In genomic region chr14:68740798-68741480, GRCh38 we compare ENCODE assay signal across 30 cellular contexts. TPM values are rescaled to one million over a fixed set of nuclear protein-coding genes. Genes with fewer than 3 reads are reported as not detected.
DNase-seq lines count a peak whose midpoint lies in the region; ATAC-seq, FAIRE-seq and TF ChIP-seq lines count a peak whose summit lies in the region.
"Had no signal": no experiment of that assay in that cellular context is flagged by ENCODE, and none has a peak within 500 bp of the region (broad histone marks: within the 10 kb centered on the region; RNA-seq: fewer than 3 reads in every experiment).

No MANE protein-coding gene starts in this region.

- TF ChIP-seq POLR2A in IMR-90 (IDR thresholded peaks at IDR 0.05; ENCODE audit: low read depth, low read length), result no peak
- TF ChIP-seq POLR2A in K562 (conservative IDR thresholded peaks at IDR 0.05), result no peak
- no peak for TF ChIP-seq POLR2A in heart left ventricle (IDR thresholded peaks at IDR 0.05)

- H3K9me1 ChIP-seq in IMR-90 (ENCODE audit: insufficient read depth, low read length) (no peaks in the 10 kb centered on the region), K562 (ENCODE audit: control insufficient read depth, insufficient read depth, low read length) (no peaks in the 10 kb centered on the region)

- WGBS in IMR-90 (ENCODE audit: extremely low coverage in 2 of 2, insufficient read length in 1 of 2), 2 experiments, result 100% methylated on average over 1 of the region's 4 CpGs; no CpG with 5 or more reads in 1 of the 2 experiments
- WGBS in K562 (ENCODE audit: insufficient coverage, low coverage, missing lambda C conversion rate), result 63% methylated on average over 4 of the region's 4 CpGs
- WGBS in heart left ventricle, 4 donors, result 93 to 99% (median 96%) methylated on average over 4 of the region's 4 CpGs

- H3K27me3 Mint-ChIP-seq in CD4-positive, alpha-beta memory T cell, result peaks cover 0 to 2% of the 10 kb centered on the region in 2 donors
- H3K27me3 Mint-ChIP-seq: CD4-positive, CD25-positive, alpha-beta regulatory T cell had no signal

- H3K4me3 ChIP-seq in DOHH2 (ENCODE audit: low read length) (peak overlapping the region; percentile 1; the same call in 1 of the 2 replicates), IMR-90 (ENCODE audit: insufficient read depth, low read depth, low read length) (no peak overlapping the region), K562 (no peak overlapping the region), heart left ventricle (no peak overlapping the region)
- H3K4me3 ChIP-seq in CD4-positive, alpha-beta memory T cell (ENCODE audit: low read length in 2 of 2), result no peak overlapping the region
- H3K4me3 ChIP-seq: colonic mucosa, GM23338, skin epidermis, tibial artery had no signal

- no peak overlapping the region for H3K14ac ChIP-seq in IMR-90 (replicated peaks; ENCODE audit: low read depth, low read length)

- H3K9me3 ChIP-seq in DOHH2 (ENCODE audit: control insufficient read depth, insufficient read depth, low read length) (peaks cover 11% of the 10 kb centered on the region), IMR-90 (ENCODE audit: control insufficient read depth, insufficient read depth, low read length) (peaks cover 3% of the 10 kb centered on the region; the same call in 1 of the 2 replicates), K562 (replicated peaks; ENCODE audit: control insufficient read depth, insufficient read depth, low read depth, low read length) (peaks cover 7% of the 10 kb centered on the region), heart left ventricle (peaks cover 0 to 6% (median 0%) of the 10 kb centered on the region in 12 donors)
- H3K9me3 ChIP-seq in CD4-positive, alpha-beta memory T cell (ENCODE audit: control insufficient read depth in 1 of 2, low read length in 2 of 2), result no peaks in the 10 kb centered on the region
- H3K9me3 ChIP-seq: colonic mucosa, tibial artery had no signal

- TF ChIP-seq RAD21 in IMR-90 (IDR thresholded peaks at IDR 0.05; ENCODE audit: low read length), result no peak
- TF ChIP-seq RAD21 in K562 (CRISPR knock-in tag; conservative IDR thresholded peaks at IDR 0.05 in 1 of 2, IDR thresholded peaks at IDR 0.05 in 1 of 2), result no peak

- H3K4ac ChIP-seq in IMR-90 (ENCODE audit: low read depth, low read length), result 0 out of 2 replicates have a peak overlapping the region, but pooled peaks have one; percentile 22

- no peak overlapping the region; the same call in 1 of the 2 replicates for H2AK5ac ChIP-seq in IMR-90 (ENCODE audit: low read depth, low read length)

- H4K20me1 ChIP-seq in DOHH2 (ENCODE audit: control insufficient read depth, insufficient read depth, low read depth, low read length) (no peaks in the 10 kb centered on the region), IMR-90 (ENCODE audit: insufficient read depth, low read length) (no peaks in the 10 kb centered on the region), K562 (replicated peaks; ENCODE audit: control insufficient read depth, insufficient read depth, low read length) (no peaks in the 10 kb centered on the region)

- no peak overlapping the region; the same call in 1 of the 2 replicates for H4K91ac ChIP-seq in IMR-90 (ENCODE audit: insufficient read depth, low read depth, low read length)

- H3K9me3 Mint-ChIP-seq in stimulated activated effector memory CD8-positive, alpha-beta T cell treated with anti-CD3 and anti-CD28 coated beads, Interleukin-12 subunit alpha, Interleukin-12 subunit beta, amount 100 ng/mL, for 72 hours, result no peaks in the 10 kb centered on the region
- no peaks in the 10 kb centered on the region for H3K9me3 Mint-ChIP-seq in CD4-positive, alpha-beta memory T cell
- H3K9me3 Mint-ChIP-seq: immature natural killer cell had no signal

- H3K27ac ChIP-seq in DOHH2 (ENCODE audit: low read depth, low read length) (no peak overlapping the region), IMR-90 (ENCODE audit: insufficient read depth, low read length) (no peak overlapping the region), K562 (ENCODE audit: extremely low read depth, low read depth, low read length) (no peak overlapping the region; the same call in 2 of the 3 replicates), heart left ventricle (no peak overlapping the region)
- no peak overlapping the region for H3K27ac ChIP-seq in CD4-positive, alpha-beta memory T cell (ENCODE audit: low read depth, low read length)
- H3K27ac ChIP-seq: colonic mucosa, tibial artery had no signal

- no peak overlapping the region for H2BK15ac ChIP-seq in IMR-90 (ENCODE audit: low read depth, low read length)

- H3K4me2 ChIP-seq in DOHH2 (ENCODE audit: low read length) (peak overlapping the region; percentile 40), IMR-90 (ENCODE audit: low read depth, low read length) (no peak overlapping the region), K562 (ENCODE audit: insufficient read depth, low read length) (no peak overlapping the region)
- H3K4me2 ChIP-seq: GM23338 had no signal

- H3K18ac ChIP-seq in IMR-90 (ENCODE audit: low read depth, low read length), result no peak overlapping the region

- H3K9ac ChIP-seq in IMR-90 (ENCODE audit: low read depth, low read length), result no peak overlapping the region
- H3K9ac ChIP-seq in K562 (ENCODE audit: insufficient read depth in 1 of 2, low read depth in 2 of 2, low read length in 2 of 2), result no peak overlapping the region

- H3K4me1 ChIP-seq in DOHH2 (ENCODE audit: control insufficient read depth, low read length) (peaks cover 43% of the 10 kb centered on the region), IMR-90 (ENCODE audit: control insufficient read depth, insufficient read depth, low read length) (peaks cover 11% of the 10 kb centered on the region), K562 (replicated peaks in 1 of 2; ENCODE audit: control insufficient read depth in 2 of 2, insufficient read depth in 2 of 2, low read length in 2 of 2) (peaks cover 0 to 16% of the 10 kb centered on the region in 2 experiments; a peak in 3 of 5 replicates), heart left ventricle (peaks cover 0 to 19% (median 10%) of the 10 kb centered on the region in 12 donors)
- H3K4me1 ChIP-seq in CD4-positive, alpha-beta memory T cell (ENCODE audit: insufficient read depth, low read length), result no peaks in the 10 kb centered on the region
- H3K4me1 ChIP-seq: colonic mucosa had no signal

- no peak overlapping the region for H3K23ac ChIP-seq in IMR-90 (ENCODE audit: low read depth, low read length)

- peak overlapping the region; percentile 12 for H3K27ac Mint-ChIP-seq in stimulated activated effector memory CD8-positive, alpha-beta T cell treated with anti-CD3 and anti-CD28 coated beads, Interleukin-12 subunit alpha, Interleukin-12 subunit beta, amount 100 ng/mL, for 72 hours
- no peak overlapping the region for H3K27ac Mint-ChIP-seq in CD4-positive, alpha-beta memory T cell
- H3K27ac Mint-ChIP-seq: activated naive CD8-positive, alpha-beta T cell treated with anti-CD3 and anti-CD28 coated beads, Interleukin-2, amount 10 ng/mL, durations not matched to agents 7 days and 5 days; GM23338; immature natural killer cell; nephron progenitor cell had no signal

- H3K4me3 Mint-ChIP-seq in stimulated activated effector memory CD8-positive, alpha-beta T cell treated with anti-CD3 and anti-CD28 coated beads, Interleukin-12 subunit alpha, Interleukin-12 subunit beta, amount 100 ng/mL, for 72 hours, result no peak overlapping the region
- H3K4me3 Mint-ChIP-seq in CD4-positive, alpha-beta memory T cell, result no peak overlapping the region
- H3K4me3 Mint-ChIP-seq: activated naive CD8-positive, alpha-beta T cell treated with anti-CD3 and anti-CD28 coated beads, Interleukin-2, amount 10 ng/mL, durations not matched to agents 7 days and 5 days; CD4-positive, CD25-positive, alpha-beta regulatory T cell; GM23338; immature natural killer cell; nephron progenitor cell had no signal

- no peak for ATAC-seq in IMR-90 (ENCODE audit: low read depth)
- peak; percentile 35; the same call in 2 of the 3 replicates for ATAC-seq in K562
- no peak for ATAC-seq in stimulated activated effector memory CD8-positive, alpha-beta T cell treated with anti-CD3 and anti-CD28 coated beads, Interleukin-12 subunit alpha, Interleukin-12 subunit beta, amount 100 ng/mL, for 72 hours
- no peak for ATAC-seq in heart left ventricle
- ATAC-seq: GM23338, left colon had no signal

- H3K79me2 ChIP-seq in DOHH2 (ENCODE audit: control insufficient read depth, low read length) (no peaks in the 10 kb centered on the region), K562 (ENCODE audit: control insufficient read depth, insufficient read depth, low read length) (no peaks in the 10 kb centered on the region)

- no peak overlapping the region for H2AK9ac ChIP-seq in IMR-90 (replicated peaks; ENCODE audit: low read depth, low read length, poor library complexity)

- H3K27me3 ChIP-seq in DOHH2 (ENCODE audit: control insufficient read depth, low read length) (no peaks in the 10 kb centered on the region), IMR-90 (ENCODE audit: control insufficient read depth, insufficient read depth, low read length) (peaks cover 3% of the 10 kb centered on the region; the same call in 1 of the 2 replicates), K562 (ENCODE audit: control insufficient read depth in 2 of 2, insufficient read depth in 2 of 2, low read length in 2 of 2) (no peaks in the 10 kb centered on the region), heart left ventricle (peaks cover 0 to 8% (median 0%) of the 10 kb centered on the region in 9 donors)
- H3K27me3 ChIP-seq in CD4-positive, alpha-beta memory T cell (ENCODE audit: insufficient read depth, low read length), result no peaks in the 10 kb centered on the region
- H3K27me3 ChIP-seq: colonic mucosa, tibial artery had no signal

- no peak overlapping the region for H4K8ac ChIP-seq in IMR-90 (ENCODE audit: low read depth in 2 of 2, low read length in 2 of 2)

- H3K36me3 ChIP-seq in DOHH2 (ENCODE audit: control insufficient read depth, low read length) (no peaks in the 10 kb centered on the region), IMR-90 (ENCODE audit: control insufficient read depth, insufficient read depth, low read length) (no peaks in the 10 kb centered on the region), K562 (ENCODE audit: control insufficient read depth, insufficient read depth, low read length) (no peaks in the 10 kb centered on the region), heart left ventricle (no peaks in the 10 kb centered on the region)
- no peaks in the 10 kb centered on the region for H3K36me3 ChIP-seq in CD4-positive, alpha-beta memory T cell (ENCODE audit: insufficient read depth, low read length)
- H3K36me3 ChIP-seq: colonic mucosa, tibial artery had no signal

- POLR2A ChIA-PET in IMR-90 (lab: Charles Lee; ENCODE audit: unreplicated experiment), result interaction anchor here (0.6 kb wide), 1 partner anchor 68 kb away, joined by 5 read pairs; no protein-coding TSS in a partner anchor
- POLR2A ChIA-PET in K562 (lab: Yijun Ruan, JAX), result interaction anchor here (0.6 to 1.2 kb wide), 2 partner anchors 13 to 16 kb away, joined by 4 to 5 read pairs; no protein-coding TSS in a partner anchor
- POLR2A ChIA-PET in CD4-positive, alpha-beta memory T cell (lab: Charles Lee; ENCODE audit: partially characterized antibody), result interaction anchor here (1.5 kb wide), 1 partner anchor 45 kb away, joined by 4 read pairs; no protein-coding TSS in a partner anchor

- TF ChIP-seq CTCF in DOHH2 (IDR thresholded peaks at IDR 0.05; ENCODE audit: low read depth, low read length, poor library complexity, severe bottlenecking) (no peak), IMR-90 (conservative IDR thresholded peaks at IDR 0.05; ENCODE audit: low read depth, low read length) (no peak), K562 (IDR thresholded peaks at IDR 0.05 in 2 of 3, conservative IDR thresholded peaks at IDR 0.05 in 1 of 3; ENCODE audit: insufficient read depth in 2 of 3, low read depth in 1 of 3, low read length in 3 of 3) (no peak), heart left ventricle (IDR thresholded peaks at IDR 0.05) (no peak)

- CTCF ChIA-PET in IMR-90 (lab: Yijun Ruan, JAX) (no interaction called here), K562 (lab: Yijun Ruan, JAX; ENCODE audit: low intra/inter-chr PET ratio) (interaction anchor here (0.7 kb wide), 1 partner anchor 13 kb away, joined by 4 read pairs; no protein-coding TSS in a partner anchor)
- CTCF ChIA-PET in CD4-positive, alpha-beta memory T cell (lab: Charles Lee; ENCODE audit: partially characterized antibody), result no interaction called here

- FAIRE-seq in K562 (lab: Jason Lieb, UNC), result no peak
- FAIRE-seq: astrocyte, D721Med, GM19239 had no signal

- H3F3A ChIP-seq in DOHH2 (ENCODE audit: control insufficient read depth, insufficient read depth), result peaks cover 3% of the 10 kb centered on the region

- H2BK5ac ChIP-seq in IMR-90 (ENCODE audit: low read depth, low read length, poor library complexity, severe bottlenecking), result no peak overlapping the region

- H3K9me2 ChIP-seq in DOHH2 (replicated peaks; ENCODE audit: control insufficient read depth, low read length), result no peaks in the 10 kb centered on the region

- no peak overlapping the region for H2BK20ac ChIP-seq in IMR-90 (ENCODE audit: low read depth, low read length)

- no peak overlapping the region for H2AFZ ChIP-seq in IMR-90 (replicated peaks; ENCODE audit: low read length, poor library complexity)
- no peak overlapping the region for H2AFZ ChIP-seq in K562 (ENCODE audit: low read depth, low read length)
- H2AFZ ChIP-seq: GM23338 had no signal

- no peak overlapping the region for H4K5ac ChIP-seq in IMR-90 (ENCODE audit: low read depth, low read length)

- no peak for DNase-seq in IMR-90
- peak in 2 of 4 experiments; percentile 36 to 58 for DNase-seq in K562 (ENCODE audit: extremely low read depth in 1 of 4, low spot score in 3 of 4)
- DNase-seq in stimulated activated effector memory CD8-positive, alpha-beta T cell treated with anti-CD3 and anti-CD28 coated beads, Interleukin-12 subunit alpha, Interleukin-12 subunit beta, amount 100 ng/mL, for 72 hours (ENCODE audit: low spot score in 2 of 2), result no peak
- DNase-seq in ecto neural progenitor cell (ENCODE audit: low spot score), result no peak
- DNase-seq in CD4-positive, alpha-beta memory T cell, result no peak
- DNase-seq in heart left ventricle, result no peak
- DNase-seq: activated CD4-positive, alpha-beta T cell treated with anti-CD3 and anti-CD28 coated beads for 4 hours; activated effector memory CD4-positive, alpha-beta T cell treated with anti-CD3 and anti-CD28 coated beads, Interleukin-2, amount 50 U/mL, for 16 hours; activated naive CD8-positive, alpha-beta T cell treated with anti-CD3 and anti-CD28 coated beads, Interleukin-2, amount 10 ng/mL, durations not matched to agents 7 days and 5 days; activated T-cell treated with anti-CD3 and anti-CD28 coated beads, Interleukin-2, amount 50 U/mL, for 1 hour; CD4-positive, CD25-positive, alpha-beta regulatory T cell; colonic mucosa; effector memory CD4-positive, alpha-beta T cell; immature natural killer cell; left colon; NCI-H1417 treated with DMSO at 0.1 percent for 48 hours; NCI-H2081; NCI-H226; NCI-H526 treated with DMSO at 0.1 percent for 48 hours; nephron progenitor cell; NK-92 treated with Interleukin-12 subunit alpha and Interleukin-12 subunit beta, amount 100 ng/mL, for 24 hours; Right ventricle myocardium superior; stimulated activated CD4-positive, alpha-beta T cell treated with anti-CD3 and anti-CD28 coated beads, Interleukin-1b, Interleukin-23, amount 100 ng/mL, for 48 hours; tibial artery had no signal

- no peaks in the 10 kb centered on the region for H3K79me1 ChIP-seq in IMR-90 (ENCODE audit: low read depth in 1 of 2, low read length in 2 of 2)

- in situ Hi-C loops in IMR-90 (cut with MboI; ENCODE audit: low sequenced_read_pairs), result no loop called here
- in situ Hi-C loops in K562 (cut with MboI), result no loop called here

- H3K36me3 Mint-ChIP-seq in stimulated activated effector memory CD8-positive, alpha-beta T cell treated with anti-CD3 and anti-CD28 coated beads, Interleukin-12 subunit alpha, Interleukin-12 subunit beta, amount 100 ng/mL, for 72 hours, result no peaks in the 10 kb centered on the region
- no peaks in the 10 kb centered on the region for H3K36me3 Mint-ChIP-seq in CD4-positive, alpha-beta memory T cell
- H3K36me3 Mint-ChIP-seq: activated naive CD8-positive, alpha-beta T cell treated with anti-CD3 and anti-CD28 coated beads, Interleukin-2, amount 10 ng/mL, durations not matched to agents 7 days and 5 days had no signal

- intact Hi-C loops in IMR-90 (cut with micrococcal nuclease), result no loop called here
- intact Hi-C loops in K562 (cut with micrococcal nuclease), result no loop called here
- intact Hi-C loops in CD4-positive, alpha-beta memory T cell (cut with micrococcal nuclease), result no loop called here
- intact Hi-C loops in heart left ventricle (cut with DNase I), result no loop called here

- TF ChIP-seq EP300 in K562 (IDR thresholded peaks at IDR 0.05; ENCODE audit: low read length), result no peak

- H3K56ac ChIP-seq in IMR-90 (ENCODE audit: extremely low read depth, insufficient read depth, low read length), result no peak overlapping the region

- no TSS peak for BruUV-seq in IMR-90 (replicated peaks; lab: Mats Ljungman, UMichigan)
- BruUV-seq in K562 (replicated peaks; lab: Mats Ljungman, UMichigan), result no TSS peak

- dilution Hi-C loops in IMR-90 (cut with HindIII; ENCODE audit: low sequenced_read_pairs, unreplicated experiment), result no loop called here

- no peak overlapping the region for H2BK120ac ChIP-seq in IMR-90 (ENCODE audit: low read depth, low read length)

- peaks cover 35% of the 10 kb centered on the region for H3K4me1 Mint-ChIP-seq in stimulated activated effector memory CD8-positive, alpha-beta T cell treated with anti-CD3 and anti-CD28 coated beads, Interleukin-12 subunit alpha, Interleukin-12 subunit beta, amount 100 ng/mL, for 72 hours
- H3K4me1 Mint-ChIP-seq in CD4-positive, alpha-beta memory T cell, result peaks cover 4 to 16% (median 7%) of the 10 kb centered on the region in 4 donors

RNA-seq across cellular contexts. Expression of gene ZFP36L1, which starts 51.9 kb away (rescaled TPM):
- 6.5 and 19.7 TPM in 2 replicates for total RNA-seq in IMR-90 (2012; rRNA removed)
- 82.3 and 140 TPM in 2 replicates for polyA plus RNA-seq in IMR-90 (2012; rRNA removed)
- polyA plus RNA-seq in IMR-90 (2012; cell fraction: cytosol; rRNA removed), result 116 and 171 TPM in 2 replicates
- polyA plus RNA-seq in IMR-90 (2012; cell fraction: nucleus; rRNA removed; ENCODE audit: low replicate concordance), result 95.1 and 247 TPM in 2 replicates
- total RNA-seq in K562 (2011; cell fraction: chromatin; rRNA removed; ENCODE audit: low replicate concordance), result 11.8 and 14.3 TPM in 2 replicates
- total RNA-seq in K562 (2011; cell fraction: nucleolus; rRNA removed), result 10.0 and 12.0 TPM in 2 replicates
- 10.0 and 20.1 TPM in 2 replicates for total RNA-seq in K562 (2011; cell fraction: nucleoplasm; rRNA removed)
- total RNA-seq in K562 (2014; rRNA removed), result 5.3 and 6.2 TPM in 2 replicates
- total RNA-seq in K562 (2014; rRNA removed; fragmentation: Illumina TruSeq; extraction: Trizol), result 3.2 and 4.0 TPM in 2 replicates
- 3.7 and 3.8 TPM in 2 replicates for total RNA-seq in K562 (2015; rRNA removed; fragmentation: Illumina TruSeq; extraction: Trizol)
- 26.6 and 27.2 TPM in 2 replicates for total RNA-seq in K562 (2021)
- polyA plus RNA-seq in K562 (2011; rRNA removed), result 3.7 and 6.6 TPM in 2 replicates
- polyA plus RNA-seq in K562 (2011; cell fraction: cytosol; rRNA removed), result 10.0 and 19.9 TPM in 2 replicates
- 14.4 and 33.2 TPM in 2 replicates for polyA plus RNA-seq in K562 (2011; cell fraction: nucleus; rRNA removed)
- 9.5 and 18.5 TPM in 2 replicates for polyA plus RNA-seq in K562 (2012)
- 13.7 and 15.5 TPM in 2 replicates for polyA plus RNA-seq in K562 (2014; fragmentation: Illumina TruSeq; extraction: Trizol)
- 1 to 10 TPM; 1.3 to 3.2 TPM for polyA plus RNA-seq in K562 (2014; fragmentation: Nextera tagmentation; extraction: Ambion mirVana)
- polyA plus RNA-seq in K562 (2014; rRNA removed), result 11.1 and 11.7 TPM in 2 replicates
- polyA minus RNA-seq in K562 (2011; rRNA and poly(A)+ RNA removed), result 3.1 TPM in 2 replicates
- polyA minus RNA-seq in K562 (2011; cell fraction: cytosol; rRNA and poly(A)+ RNA removed), result 15.1 and 34.9 TPM in 2 replicates
- polyA minus RNA-seq in K562 (2011; cell fraction: nucleus; rRNA and poly(A)+ RNA removed), result 9.0 and 10.3 TPM in 2 replicates
- total RNA-seq in CD4-positive, alpha-beta memory T cell, result 100 to 1,000 TPM; 227 to 242 TPM
- polyA plus RNA-seq in CD4-positive, alpha-beta memory T cell, result 100 to 1,000 TPM in 1 of 2 donors, 10 to 100 TPM in 1; 60.3 to 127 TPM
- 100 to 1,000 TPM in 3 of 9 donors, 10 to 100 TPM in 6; 47.8 to 183 (median 68.9) TPM for total RNA-seq in heart left ventricle
- 10 to 100 TPM; 21.2 to 84.5 TPM for polyA plus RNA-seq in heart left ventricle
